In genomic region chr6:53358440-53359087, GRCh38 we compare ENCODE assay signal across 8 cellular contexts. TPM values are rescaled to one million over a fixed set of nuclear protein-coding genes. Genes with fewer than 3 reads are reported as not detected.
DNase-seq lines count a peak whose midpoint lies in the region; ATAC-seq and TF ChIP-seq lines count a peak whose summit lies in the region.

No MANE protein-coding gene starts in this region.

- peak; percentile 17 for ATAC-seq in GM19324 (IDR thresholded peaks at IDR 0.05; ENCODE audit: low FRiP score, unreplicated experiment)
- peak; percentile 7 for ATAC-seq in HG03520 (IDR thresholded peaks at IDR 0.05; ENCODE audit: unreplicated experiment)

- H3K27me3 Mint-ChIP-seq in immature natural killer cell (ENCODE audit: low read depth in 3 of 3), result peaks cover 14 to 19% (median 16%) of the 10 kb centered on the region in 3 donors

- peaks cover 45 to 48% of the 10 kb centered on the region in 2 donors for H3K4me1 Mint-ChIP-seq in immature natural killer cell

- peak overlapping the region; percentile 90 for H3K27ac ChIP-seq in stomach smooth muscle (ENCODE audit: low read length)

- H3K9ac ChIP-seq in adipocyte (ENCODE audit: low read length) (peak overlapping the region; percentile 89), stomach smooth muscle (ENCODE audit: low read length in 2 of 2) (peak overlapping the region; percentile 87 to 92)

- H3K36me3 ChIP-seq in adipocyte (ENCODE audit: control insufficient read depth, insufficient read depth, low read length, severe bottlenecking) (no peaks in the 10 kb centered on the region), stomach smooth muscle (ENCODE audit: control insufficient read depth in 2 of 2, insufficient read depth in 2 of 2, low read length in 2 of 2) (no peaks in the 10 kb centered on the region)

- peak overlapping the region; percentile 87 to 97 (median 94) for H3K27ac Mint-ChIP-seq in immature natural killer cell

- H3K4me1 ChIP-seq in adipocyte (ENCODE audit: control insufficient read depth, insufficient read depth, low read length) (peaks cover 26% of the 10 kb centered on the region), stomach smooth muscle (ENCODE audit: control insufficient read depth, insufficient read depth, low read length) (peaks cover 7% of the 10 kb centered on the region)

- H3K4me3 Mint-ChIP-seq in immature natural killer cell, result peak overlapping the region; percentile 91 to 96 (median 93)

- no peaks in the 10 kb centered on the region for H3K36me3 Mint-ChIP-seq in immature natural killer cell

- TF ChIP-seq CTCF in AG09309 (IDR thresholded peaks at IDR 0.05; ENCODE audit: control insufficient read depth, insufficient read depth, low read depth, low read length, missing control alignments), result no peak

- DNase-seq in AG09309 (ENCODE audit: low read depth) (no peak), adipocyte (ENCODE audit: low read depth) (no peak), immature natural killer cell (no peak), activated gamma-delta T cell (lab: John Stamatoyannopoulos, UW) (no peak), NCI-H446 treated with DMSO at 0.1 percent for 48 hours (lab: John Stamatoyannopoulos, UW) (no peak)

- H3K9me3 ChIP-seq in adipocyte (ENCODE audit: control insufficient read depth, low read length) (no peaks in the 10 kb centered on the region), stomach smooth muscle (ENCODE audit: control insufficient read depth in 2 of 2, low read length in 2 of 2) (no peaks in the 10 kb centered on the region)

- H3K4me3 ChIP-seq in AG09309 (ENCODE audit: control insufficient read depth, low read depth, low read length) (peak overlapping the region; percentile 70), adipocyte (ENCODE audit: low read length) (peak overlapping the region; percentile 80), stomach smooth muscle (ENCODE audit: low read length in 2 of 2) (peak overlapping the region; percentile 66 to 84)

- no peaks in the 10 kb centered on the region for H3K27me3 ChIP-seq in adipocyte (replicated peaks; ENCODE audit: control insufficient read depth, insufficient read depth, low read length)
- no peaks in the 10 kb centered on the region for H3K27me3 ChIP-seq in stomach smooth muscle (ENCODE audit: control insufficient read depth in 1 of 2, insufficient read depth in 2 of 2, low read length in 2 of 2)

- no peaks in the 10 kb centered on the region for H3K9me3 Mint-ChIP-seq in immature natural killer cell

RNA-seq across cellular contexts. Expression of gene ELOVL5, which starts 9.8 kb away (rescaled TPM):
- polyA plus RNA-seq in immature natural killer cell, result 10 to 100 TPM; 45.4 to 85.2 (median 63.0) TPM
